18 cellular contexts compared by ENCODE assay signal in the genomic region with DNA sequence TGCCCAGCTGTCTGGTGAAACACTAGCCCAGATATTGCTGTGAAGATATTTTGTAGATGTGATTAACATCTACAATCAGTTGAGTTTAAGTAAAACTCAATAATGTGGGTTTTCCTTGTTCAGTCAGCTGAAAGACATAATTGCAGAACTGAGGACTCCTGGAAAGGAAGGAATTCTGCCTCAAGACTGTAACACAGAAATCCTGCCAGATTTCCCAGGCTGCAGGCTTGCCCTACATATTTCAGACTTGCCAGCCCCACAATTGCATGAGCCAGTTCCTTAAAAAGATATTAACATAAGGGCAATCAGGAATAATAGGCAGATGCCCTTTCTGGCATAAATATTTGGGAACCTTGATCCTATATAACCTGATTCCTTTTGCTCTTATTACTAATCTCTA. TPM values are rescaled to one million over a fixed set of nuclear protein-coding genes. Genes with fewer than 3 reads are reported as not detected.
"Had no signal": no experiment of that assay in that cellular context is flagged by ENCODE, and none has a peak within 500 bp of the region (broad histone marks: within the 10 kb centered on the region; RNA-seq: fewer than 3 reads in every experiment).

No MANE protein-coding gene starts in this region.

- DNase-seq: IMR-90, Karpas-422, KG1, MG63, NCI-H1092, NCI-H1436, NCI-H1930, NCI-H2081, NCI-H2107, NCI-H2227 treated with DMSO at 0.1 percent for 48 hours, NCI-H510A, NCI-H524 treated with DMSO at 0.1 percent for 48 hours, NCI-H69, NCI-H774, PC-3, SHP77 had no signal

- H3K9me3 ChIP-seq: MG63 had no signal

- FAIRE-seq: HepG2 had no signal

- H3K36me3 ChIP-seq: MG63 had no signal

- H3K27ac ChIP-seq: RWPE1 had no signal

- H3K4me3 ChIP-seq: MG63 had no signal

RNA-seq across cellular contexts. Expression of a gene that starts 14.2 kb away (rescaled TPM):
- polyA plus RNA-seq: HepG2 had no signal
